In genomic region chr19:52214241-52214640, GRCh38 we compare ENCODE assay signal across 1 cellular context.
TF ChIP-seq lines count a peak whose summit lies in the region.

No MANE protein-coding gene starts in this region.

TF ChIP-seq in IMR-90, 13 proteins besides CTCF, POLR2A, EP300 and RAD21:
- TF ChIP-seq CHD1 (IDR thresholded peaks at IDR 0.05; ENCODE audit: low read depth, low read length) (no peak), MXI1 (IDR thresholded peaks at IDR 0.05; ENCODE audit: borderline replicate concordance, low read depth, low read length) (no peak), FOS (IDR thresholded peaks at IDR 0.05; ENCODE audit: low read depth, low read length) (no peak), MAZ (IDR thresholded peaks at IDR 0.05; ENCODE audit: borderline replicate concordance, low read depth, low read length) (no peak), BHLHE40 (IDR thresholded peaks at IDR 0.05; ENCODE audit: low read depth, low read length) (no peak), CEBPB (IDR thresholded peaks at IDR 0.05; ENCODE audit: low read depth, low read length) (no peak), SMC3 (IDR thresholded peaks at IDR 0.05; ENCODE audit: low read depth, low read length) (no peak), NFE2L2 (IDR thresholded peaks at IDR 0.05; ENCODE audit: low read depth, low read length) (no peak), RCOR1 (IDR thresholded peaks at IDR 0.05; ENCODE audit: insufficient replicate concordance, low read length) (no peak), USF2 (IDR thresholded peaks at IDR 0.05; ENCODE audit: low read depth, low read length) (no peak), RFX5 (IDR thresholded peaks at IDR 0.05; ENCODE audit: low read depth, low read length) (no peak), MAFK (IDR thresholded peaks at IDR 0.05; ENCODE audit: low read depth, low read length) (no peak)
- TF ChIP-seq, protein P1, sequence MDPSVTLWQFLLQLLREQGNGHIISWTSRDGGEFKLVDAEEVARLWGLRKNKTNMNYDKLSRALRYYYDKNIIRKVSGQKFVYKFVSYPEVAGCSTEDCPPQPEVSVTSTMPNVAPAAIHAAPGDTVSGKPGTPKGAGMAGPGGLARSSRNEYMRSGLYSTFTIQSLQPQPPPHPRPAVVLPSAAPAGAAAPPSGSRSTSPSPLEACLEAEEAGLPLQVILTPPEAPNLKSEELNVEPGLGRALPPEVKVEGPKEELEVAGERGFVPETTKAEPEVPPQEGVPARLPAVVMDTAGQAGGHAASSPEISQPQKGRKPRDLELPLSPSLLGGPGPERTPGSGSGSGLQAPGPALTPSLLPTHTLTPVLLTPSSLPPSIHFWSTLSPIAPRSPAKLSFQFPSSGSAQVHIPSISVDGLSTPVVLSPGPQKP (IDR thresholded peaks at IDR 0.05; ENCODE audit: borderline replicate concordance, low read depth, low read length), result no peak
